ENCODE assay signal across 24 cellular contexts in genomic region chr6:32752580-32752979, GRCh38. TPM values are rescaled to one million over a fixed set of nuclear protein-coding genes. Genes with fewer than 3 reads are reported as not detected.
DNase-seq lines count a peak whose midpoint lies in the region; ATAC-seq and TF ChIP-seq lines count a peak whose summit lies in the region.
"Had no signal": no experiment of that assay in that cellular context is flagged by ENCODE, and none has a peak within 500 bp of the region (broad histone marks: within the 10 kb centered on the region; RNA-seq: fewer than 3 reads in every experiment).

No MANE protein-coding gene starts in this region.

- BruUV-seq in MCF 10A (replicated peaks; lab: Mats Ljungman, UMichigan), result no TSS peak

- no peak for TF ChIP-seq POLR2A in breast epithelium (IDR thresholded peaks at IDR 0.05)

- peaks cover 97% of the 10 kb centered on the region for H3K27me3 Mint-ChIP-seq in MCF 10A (ENCODE audit: insufficient read depth, unreplicated experiment)

- H3K36me3 Mint-ChIP-seq in MCF 10A (ENCODE audit: insufficient read depth, unreplicated experiment), result no peaks in the 10 kb centered on the region
- H3K36me3 Mint-ChIP-seq: activated naive CD4-positive, alpha-beta T cell treated with anti-CD3 and anti-CD28 coated beads, Interleukin-2, amount 50 U/mL, for 72 hours; T-cell had no signal

- no peak overlapping the region for H3K27ac Mint-ChIP-seq in MCF 10A (ENCODE audit: low read depth, unreplicated experiment)
- H3K27ac Mint-ChIP-seq: activated naive CD4-positive, alpha-beta T cell treated with anti-CD3 and anti-CD28 coated beads, Interleukin-2, amount 50 U/mL, for 72 hours; stimulated activated naive CD8-positive, alpha-beta T cell treated with anti-CD3 and anti-CD28 coated beads, Interleukin-15, Interleukin-2, amounts not matched to agents 100 ng/mL and 50 ng/mL, for 24 hours; T-cell had no signal

- no peaks in the 10 kb centered on the region for H3K36me3 ChIP-seq in breast epithelium
- H3K36me3 ChIP-seq: BE2C, heart right ventricle, prostate gland had no signal

- ATAC-seq in GM18517 (IDR thresholded peaks at IDR 0.05; ENCODE audit: unreplicated experiment), result no peak
- ATAC-seq in activated CD4-positive, CD25-positive, alpha-beta regulatory T cell treated with anti-CD3 and anti-CD28 coated beads, Interleukin-2, amount 50 U/mL, for 24 hours, result no peak
- ATAC-seq: activated naive CD4-positive, alpha-beta T cell treated with anti-CD3 and anti-CD28 coated beads, Interleukin-2, amount 50 U/mL, for 72 hours; heart right ventricle; left ventricle myocardium superior; T-cell had no signal

- no peak for TF ChIP-seq CTCF in MCF 10A (IDR thresholded peaks at IDR 0.05; ENCODE audit: unreplicated experiment)
- no peak for TF ChIP-seq CTCF in breast epithelium (IDR thresholded peaks at IDR 0.05)

- in situ Hi-C loops in SK-MEL-5 (cut with HindIII; ENCODE audit: low pct_unique_long_range_greater_than_20kb, low sequenced_read_pairs), result no loop called here

- H3K27ac ChIP-seq in breast epithelium (no peak overlapping the region), caudate nucleus (ENCODE audit: low read depth, low read length) (no peak overlapping the region)
- H3K27ac ChIP-seq: heart right ventricle, prostate gland, skin epidermis had no signal

- H3K4me1 ChIP-seq in breast epithelium, result no peaks in the 10 kb centered on the region
- H3K4me1 ChIP-seq: BE2C, Caco-2, heart right ventricle, prostate gland had no signal

- no peaks in the 10 kb centered on the region for H3K9me3 Mint-ChIP-seq in MCF 10A (ENCODE audit: unreplicated experiment)
- H3K9me3 Mint-ChIP-seq: activated naive CD4-positive, alpha-beta T cell treated with anti-CD3 and anti-CD28 coated beads, Interleukin-2, amount 50 U/mL, for 72 hours; stimulated activated naive CD8-positive, alpha-beta T cell treated with anti-CD3 and anti-CD28 coated beads, Interleukin-15, Interleukin-2, amounts not matched to agents 100 ng/mL and 50 ng/mL, for 24 hours; T-cell had no signal

- CTCF ChIA-PET in MCF 10A (lab: Yijun Ruan, JAX), result no interaction called here

- peaks cover 0 to 3% of the 10 kb centered on the region in 2 donors for H3K27me3 ChIP-seq in breast epithelium

- H3K9me3 ChIP-seq in breast epithelium, result no peaks in the 10 kb centered on the region
- H3K9me3 ChIP-seq: BE2C, Caco-2, heart right ventricle, prostate gland had no signal

- DNase-seq in MCF 10A (ENCODE audit: unreplicated experiment) (peak; percentile 12), breast epithelium (ENCODE audit: low spot score in 2 of 2) (no peak), SK-MEL-5 (ENCODE audit: low read depth, low spot score) (peak; percentile 35), kidney tubule cell (ENCODE audit: low spot score) (peak; percentile 7), caudate nucleus (lab: John Stamatoyannopoulos, UW) (no peak), cerebellum (ENCODE audit: low spot score) (no peak)
- DNase-seq: activated CD4-positive, alpha-beta T cell treated with anti-CD3 and anti-CD28 coated beads for 48 hours; BE2C; Caco-2; effector memory CD4-positive, alpha-beta T cell; heart right ventricle; left ventricle myocardium superior; NCI-H1417; NCI-H526 treated with DMSO at 0.1 percent for 48 hours; Right ventricle myocardium superior; T-cell had no signal

- POLR2A ChIA-PET in MCF 10A (lab: Yijun Ruan, JAX), result no interaction called here

- no peaks in the 10 kb centered on the region for H3K4me1 Mint-ChIP-seq in MCF 10A (ENCODE audit: insufficient read depth, unreplicated experiment)
- H3K4me1 Mint-ChIP-seq: T-cell had no signal

- H3K4me3 Mint-ChIP-seq in MCF 10A (ENCODE audit: unreplicated experiment), result no peak overlapping the region
- H3K4me3 Mint-ChIP-seq: stimulated activated naive CD8-positive, alpha-beta T cell treated with anti-CD3 and anti-CD28 coated beads, Interleukin-15, Interleukin-2, amounts not matched to agents 100 ng/mL and 50 ng/mL, for 24 hours; T-cell had no signal

- intact Hi-C loops in MCF 10A (cut with micrococcal nuclease) (loop anchor here (5.0 kb wide), 1 partner anchor 100 kb away; no protein-coding TSS in a partner anchor), breast epithelium (cut with DNase I; ENCODE audit: low total_unique reads) (no loop called here)

- no peak overlapping the region for H3K4me3 ChIP-seq in breast epithelium
- H3K4me3 ChIP-seq: heart right ventricle, prostate gland, skin epidermis had no signal

RNA-seq across cellular contexts. Expression of gene HLA-DQB2, which starts 10.8 kb away (rescaled TPM):
- total RNA-seq in MCF 10A (2022) (not detected in 2 replicates), breast epithelium (1 to 10 TPM; 1.3 to 1.6 (median 1.5) TPM), cerebellum (not detected)
- total RNA-seq in SK-MEL-5 (2014; rRNA removed; shearing (Covaris generic)), result not detected in 2 replicates
- polyA plus RNA-seq in SK-MEL-5 (2015; cell fraction: cytosol; rRNA removed), result 0.10 and 0.58 TPM in 2 replicates
- not detected in 2 replicates for polyA plus RNA-seq in SK-MEL-5 (2015; cell fraction: nucleus; rRNA removed)
- total RNA-seq: astrocyte, Caco-2, G401 had no signal
- polyA plus RNA-seq: heart right ventricle had no signal

RNA-seq across cellular contexts. Expression of gene HLA-DQA2, which starts 11.4 kb away (rescaled TPM):
- total RNA-seq in MCF 10A (2022) (not detected in 2 replicates), breast epithelium (1 to 10 TPM in 2 of 3 donors, under 1 TPM in 1; 0.48 to 2.0 (median 2.0) TPM), cerebellum (not detected)
- total RNA-seq in SK-MEL-5 (2014; rRNA removed; shearing (Covaris generic)), result 0.19 TPM in 1 of 2 replicates, not detected in the other
- 0.96 and 1.2 TPM in 2 replicates for polyA plus RNA-seq in SK-MEL-5 (2015; cell fraction: cytosol; rRNA removed)
- polyA plus RNA-seq in SK-MEL-5 (2015; cell fraction: nucleus; rRNA removed), result not detected in 2 replicates
- total RNA-seq: activated naive CD4-positive, alpha-beta T cell treated with anti-CD3 and anti-CD28 coated beads, Interleukin-2, amount 50 U/mL, for 72 hours; astrocyte; Caco-2; G401 had no signal
- polyA plus RNA-seq: heart right ventricle had no signal

Comparison
In these comparisons a context has a peak if more than half of its experiments do, and no peak if none do; other contexts are left out.
1. DNase-seq: peak in MCF 10A (single experiment), SK-MEL-5 (single experiment) and kidney tubule cell (single experiment); none in breast epithelium (0 of 2), caudate nucleus (0 of 61) and cerebellum (single experiment).